In genomic region chr1:156151093-156151688, GRCh38 we compare ENCODE assay signal across 11 cellular contexts. TPM values are rescaled to one million over a fixed set of nuclear protein-coding genes. Genes with fewer than 3 reads are reported as not detected.
DNase-seq lines count a peak whose midpoint lies in the region; ATAC-seq, FAIRE-seq and TF ChIP-seq lines count a peak whose summit lies in the region.
"Had no signal": no experiment of that assay in that cellular context is flagged by ENCODE, and none has a peak within 500 bp of the region (broad histone marks: within the 10 kb centered on the region; RNA-seq: fewer than 3 reads in every experiment).

No MANE protein-coding gene starts in this region.

- peak overlapping the region; percentile 18 to 94 (median 81); a peak in 20 of 22 replicates for H3K27ac ChIP-seq in BLaER1 treated with 17β-estradiol and CSF1 and Interleukin-3, amounts not matched to agents 10 nM and 100 nM
- H3K27ac ChIP-seq in HepG2 (ENCODE audit: extremely low read length, insufficient read depth, low read length) (no peak overlapping the region), ovary (no peak overlapping the region)
- H3K27ac ChIP-seq: pancreas had no signal

- BruUV-seq in HepG2 (replicated peaks; lab: Mats Ljungman, UMichigan): no TSS peak

- no peak overlapping the region for H2AFZ ChIP-seq in HepG2 (ENCODE audit: low read length)

- no peaks in the 10 kb centered on the region for H3K27me3 ChIP-seq in BLaER1 treated with 17β-estradiol and CSF1 and Interleukin-3, amounts not matched to agents 10 nM and 100 nM
- H3K27me3 ChIP-seq in HepG2 (ENCODE audit: control insufficient read depth in 1 of 2, insufficient read depth in 2 of 2, low read length in 2 of 2): peaks cover 0 to 23% of the 10 kb centered on the region in 2 experiments; a peak in 3 of 5 replicates
- H3K27me3 ChIP-seq in ovary: no peaks in the 10 kb centered on the region
- H3K27me3 ChIP-seq: pancreas had no signal

- H3K9ac ChIP-seq in BLaER1 treated with 17β-estradiol and CSF1 and Interleukin-3, amounts not matched to agents 10 nM and 100 nM: peak overlapping the region in 10 of 11 experiments; percentile 23 to 77 (median 49); a peak in 16 of 22 replicates
- no peak overlapping the region for H3K9ac ChIP-seq in HepG2 (ENCODE audit: insufficient read depth, low read depth, low read length)

- H3K27me3 Mint-ChIP-seq in T-helper 17 cell (no peaks in the 10 kb centered on the region), WTC11 (ENCODE audit: low read depth) (no peaks in the 10 kb centered on the region)
- H3K27me3 Mint-ChIP-seq: activated naive CD4-positive, alpha-beta T cell treated with anti-CD3 and anti-CD28 coated beads, Interleukin-2, amount 50 U/mL, for 24 hours had no signal

- TF ChIP-seq EP300 in HepG2 (IDR thresholded peaks at IDR 0.05; ENCODE audit: low read depth in 2 of 2, low read length in 2 of 2) (no peak), HepG2 (CRISPR knock-in tag; IDR thresholded peaks at IDR 0.05; ENCODE audit: borderline replicate concordance) (no peak), ovary (IDR thresholded peaks at IDR 0.05) (no peak)

- intact Hi-C loops in HepG2 (cut with micrococcal nuclease; ENCODE audit: unreplicated experiment) (no loop called here), ovary (cut with DNase I) (loop anchor here in 1 of 4 donors (5.0 kb wide), 1 partner anchor 76 kb away; no protein-coding TSS in a partner anchor)

- H3K4me3 ChIP-seq in BLaER1 treated with 17β-estradiol and CSF1 and Interleukin-3, amounts not matched to agents 10 nM and 100 nM: no peak overlapping the region
- H3K4me3 ChIP-seq in HepG2 (replicated peaks in 1 of 3; ENCODE audit: insufficient read depth in 1 of 3, low read depth in 2 of 3, low read length in 3 of 3): peak overlapping the region in 1 of 3 experiments; percentile 41; a peak in 1 of 6 replicates
- H3K4me3 ChIP-seq in ovary: no peak overlapping the region
- H3K4me3 ChIP-seq: pancreas had no signal

- DNase-seq in T-helper 17 cell (no peak), HepG2 (ENCODE audit: low spot score) (no peak), DMS53 (lab: John Stamatoyannopoulos, UW) (no peak), ovary (no peak), WTC11 (ENCODE audit: low spot score) (no peak)
- DNase-seq in stimulated activated CD4-positive, alpha-beta T cell treated with anti-CD3 and anti-CD28 coated beads, Interleukin-15, amount 100 ng/mL, for 24 hours: no peak
- DNase-seq: pancreas had no signal

- WGBS in HepG2 (ENCODE audit: low lambda C conversion rate): 9% methylated on average over 5 of the region's 6 CpGs
- 60 to 73% (median 73%) methylated on average over 6 of the region's 6 CpGs for WGBS in ovary, 3 donors

- H3K36me3 Mint-ChIP-seq in T-helper 17 cell (ENCODE audit: low read depth): peaks cover 5% of the 10 kb centered on the region
- no peaks in the 10 kb centered on the region for H3K36me3 Mint-ChIP-seq in WTC11
- H3K36me3 Mint-ChIP-seq: activated naive CD4-positive, alpha-beta T cell treated with anti-CD3 and anti-CD28 coated beads, Interleukin-2, amount 50 U/mL, for 24 hours had no signal

- H3K27ac Mint-ChIP-seq in T-helper 17 cell (peak overlapping the region; percentile 97), WTC11 (no peak overlapping the region)

- POLR2A ChIA-PET in HepG2 (lab: Yijun Ruan, JAX) (interaction anchor here (1.0 to 2.1 kb wide), 6 partner anchors 22 to 217 kb away, joined by 3 to 12 read pairs (median 4); partner anchors contain the start of genes KHDC4, PMF1 and SMG5), WTC11 (lab: Charles Lee) (interaction anchor here (1.8 to 2.9 kb wide), 3 partner anchors 42 to 74 kb away, joined by 5 to 9 read pairs (median 7); partner anchors contain the start of genes PMF1 and SLC25A44)

- CTCF ChIA-PET in HepG2 (lab: Yijun Ruan, JAX; ENCODE audit: low intra/inter-chr PET ratio, low total read pairs): no interaction called here
- CTCF ChIA-PET in WTC11 (lab: Charles Lee): interaction anchor here (0.6 to 5.8 kb wide), 16 partner anchors 10 to 95 kb away, joined by 3 to 124 read pairs (median 8); partner anchors contain the start of genes PMF1 and SLC25A44

- H3K4me3 Mint-ChIP-seq in T-helper 17 cell (peak overlapping the region; percentile 84), WTC11 (no peak overlapping the region)
- H3K4me3 Mint-ChIP-seq: activated naive CD4-positive, alpha-beta T cell treated with anti-CD3 and anti-CD28 coated beads, Interleukin-2, amount 50 U/mL, for 24 hours had no signal

- TF ChIP-seq CTCF in HepG2 (CRISPR knock-in tag; IDR thresholded peaks at IDR 0.05) (no peak), ovary (IDR thresholded peaks at IDR 0.05) (no peak), WTC11 (IDR thresholded peaks at IDR 0.05) (no peak)

- ATAC-seq in HG03108 (IDR thresholded peaks at IDR 0.05; ENCODE audit: unreplicated experiment) (peak; percentile 29), T-helper 17 cell (no peak), HepG2 (peak; percentile 11), WTC11 (no peak)

- TF ChIP-seq RAD21 in HepG2 (CRISPR knock-in tag; IDR thresholded peaks at IDR 0.05): no peak

- peak overlapping the region; percentile 32 to 100 (median 91) for H3K4me2 ChIP-seq in BLaER1 treated with 17β-estradiol and CSF1 and Interleukin-3, amounts not matched to agents 10 nM and 100 nM
- peak overlapping the region; percentile 70 for H3K4me2 ChIP-seq in HepG2 (ENCODE audit: low read depth, low read length)

- in situ Hi-C loops in HepG2 (cut with HindIII; ENCODE audit: extremely low pct_ligation_motif_present, low pct_unique_long_range_greater_than_20kb): no loop called here

- H3K9me3 ChIP-seq in BLaER1 treated with 17β-estradiol and CSF1 and Interleukin-3, amounts not matched to agents 10 nM and 100 nM (replicated peaks in 1 of 11): no peaks in the 10 kb centered on the region
- H3K9me3 ChIP-seq in T-helper 17 cell (ENCODE audit: control insufficient read depth, low read length, poor library complexity, severe bottlenecking) (no peaks in the 10 kb centered on the region), HepG2 (ENCODE audit: low read length) (no peaks in the 10 kb centered on the region), ovary (no peaks in the 10 kb centered on the region)
- H3K9me3 ChIP-seq: pancreas had no signal

- H3K79me2 ChIP-seq in HepG2 (ENCODE audit: insufficient read depth, low read length): no peaks in the 10 kb centered on the region

- H4K20me1 ChIP-seq in BLaER1 treated with 17β-estradiol and CSF1 and Interleukin-3, amounts not matched to agents 10 nM and 100 nM: no peaks in the 10 kb centered on the region
- H4K20me1 ChIP-seq in HepG2 (ENCODE audit: insufficient read depth, low read length): no peaks in the 10 kb centered on the region

- 0 out of 22 replicates have a peak, but pooled peaks cover 0 to 1% (median 0%) of the 10 kb centered on the region in 11 experiments for H3K36me3 ChIP-seq in BLaER1 treated with 17β-estradiol and CSF1 and Interleukin-3, amounts not matched to agents 10 nM and 100 nM
- H3K36me3 ChIP-seq in HepG2 (replicated peaks in 1 of 2; ENCODE audit: control insufficient read depth in 1 of 2, insufficient read depth in 2 of 2, low read length in 2 of 2) (no peaks in the 10 kb centered on the region), ovary (no peaks in the 10 kb centered on the region)
- H3K36me3 ChIP-seq: pancreas had no signal

- no peak for TF ChIP-seq POLR2A in HepG2 (IDR thresholded peaks at IDR 0.05; ENCODE audit: insufficient read depth in 1 of 2, low read depth in 2 of 2, low read length in 2 of 2)
- no peak for TF ChIP-seq POLR2A in ovary (IDR thresholded peaks at IDR 0.05)

- peaks cover 47% of the 10 kb centered on the region for H3K4me1 Mint-ChIP-seq in T-helper 17 cell
- H3K4me1 Mint-ChIP-seq in WTC11: peaks cover 81% of the 10 kb centered on the region

- FAIRE-seq in HepG2 (lab: Jason Lieb, UNC): no peak
- FAIRE-seq: pancreas, TTC549 had no signal

- peaks cover 94 to 100% (median 97%) of the 10 kb centered on the region in 10 experiments for H3K4me1 ChIP-seq in BLaER1 treated with 17β-estradiol and CSF1 and Interleukin-3, amounts not matched to agents 10 nM and 100 nM
- peaks cover 65% of the 10 kb centered on the region for H3K4me1 ChIP-seq in HepG2 (ENCODE audit: insufficient read depth, low read length)
- H3K4me1 ChIP-seq in ovary (ENCODE audit: insufficient read depth): peaks cover 7% of the 10 kb centered on the region

- H3K9me3 Mint-ChIP-seq in WTC11: no peaks in the 10 kb centered on the region
- H3K9me3 Mint-ChIP-seq: activated naive CD4-positive, alpha-beta T cell treated with anti-CD3 and anti-CD28 coated beads, Interleukin-2, amount 50 U/mL, for 24 hours had no signal

RNA-seq across cellular contexts. Expression of gene SEMA4A, which starts 2.2 kb away (rescaled TPM):
- total RNA-seq in T-helper 17 cell (10 to 100 TPM; 21.7 to 58.1 TPM), HepG2 (2016; rRNA removed; fragmentation: Illumina TruSeq; extraction: Trizol) (0.09 TPM in 1 of 2 replicates, not detected in the other), ovary (1 to 10 TPM; 2.7 to 9.0 (median 5.5) TPM), WTC11 (2021) (6.9 to 12.4 TPM (median 8.7 TPM) in 3 replicates)
- total RNA-seq in HepG2 (2016; cell fraction: cytosol; rRNA removed; fragmentation: Illumina TruSeq; extraction: Trizol; ENCODE audit: low read depth): not detected in 2 replicates
- 0.15 TPM in 1 of 2 replicates, not detected in the other for total RNA-seq in HepG2 (2016; cell fraction: insoluble cytoplasmic fraction; rRNA removed; fragmentation: Illumina TruSeq; extraction: Trizol)
- not detected in 2 replicates for total RNA-seq in HepG2 (2016; cell fraction: membrane; rRNA removed; fragmentation: Illumina TruSeq; extraction: Trizol)
- 0.13 TPM in 1 of 2 replicates, not detected in the other for total RNA-seq in HepG2 (2016; cell fraction: nucleus; rRNA removed; fragmentation: Illumina TruSeq; extraction: Trizol)
- polyA plus RNA-seq in HepG2 (2011; rRNA removed) (0.14 and 0.20 TPM in 2 replicates), ovary (1 to 10 TPM; 2.1 to 2.8 TPM)
- polyA plus RNA-seq in HepG2 (2011; cell fraction: cytosol; rRNA removed): 0.08 and 0.09 TPM in 2 replicates
- 0.21 and 0.61 TPM in 2 replicates for polyA plus RNA-seq in HepG2 (2011; cell fraction: nucleus; rRNA removed)
- 0.19 and 0.21 TPM in 2 replicates for polyA plus RNA-seq in HepG2 (2012)
- polyA plus RNA-seq in HepG2 (2016; cell fraction: cytosol; fragmentation: Illumina TruSeq; extraction: Trizol; ENCODE audit: low read depth): not detected in 2 replicates
- 0.45 TPM in 1 of 2 replicates, not detected in the other for polyA plus RNA-seq in HepG2 (2016; cell fraction: insoluble cytoplasmic fraction; fragmentation: Illumina TruSeq; extraction: Trizol; ENCODE audit: low read depth)
- polyA plus RNA-seq in HepG2 (2016; cell fraction: membrane; fragmentation: Illumina TruSeq; extraction: Trizol; ENCODE audit: low read depth): not detected in 2 replicates
- 0.15 TPM in 1 of 2 replicates, not detected in the other for polyA plus RNA-seq in HepG2 (2016; cell fraction: nucleus; fragmentation: Illumina TruSeq; extraction: Trizol; ENCODE audit: insufficient read depth, low read depth)
- 0.88 and 18.6 TPM in 2 replicates for polyA minus RNA-seq in HepG2 (2011; rRNA and poly(A)+ RNA removed; ENCODE audit: low replicate concordance)
- not detected in 2 replicates for polyA minus RNA-seq in HepG2 (2011; cell fraction: cytosol; rRNA and poly(A)+ RNA removed)
- polyA minus RNA-seq in HepG2 (2011; cell fraction: nucleus; rRNA and poly(A)+ RNA removed): 0.39 TPM in 1 of 2 replicates, not detected in the other

RNA-seq across cellular contexts. Expression of gene LMNA, which starts 36.7 kb away (rescaled TPM):
- 1,000 to 10,000 TPM in 1 of 2 donors, 100 to 1,000 TPM in 1; 919 to 1,908 TPM for total RNA-seq in T-helper 17 cell
- total RNA-seq in HepG2 (2016; rRNA removed; fragmentation: Illumina TruSeq; extraction: Trizol): 190 and 225 TPM in 2 replicates
- total RNA-seq in HepG2 (2016; cell fraction: cytosol; rRNA removed; fragmentation: Illumina TruSeq; extraction: Trizol; ENCODE audit: low read depth): 16.7 and 20.3 TPM in 2 replicates
- total RNA-seq in HepG2 (2016; cell fraction: insoluble cytoplasmic fraction; rRNA removed; fragmentation: Illumina TruSeq; extraction: Trizol): 150 and 214 TPM in 2 replicates
- total RNA-seq in HepG2 (2016; cell fraction: membrane; rRNA removed; fragmentation: Illumina TruSeq; extraction: Trizol): 22.8 and 26.6 TPM in 2 replicates
- 106 and 117 TPM in 2 replicates for total RNA-seq in HepG2 (2016; cell fraction: nucleus; rRNA removed; fragmentation: Illumina TruSeq; extraction: Trizol)
- polyA plus RNA-seq in HepG2 (2011; rRNA removed): 107 and 110 TPM in 2 replicates
- 79.6 and 122 TPM in 2 replicates for polyA plus RNA-seq in HepG2 (2011; cell fraction: cytosol; rRNA removed)
- 236 and 366 TPM in 2 replicates for polyA plus RNA-seq in HepG2 (2011; cell fraction: nucleus; rRNA removed)
- polyA plus RNA-seq in HepG2 (2012): 86.7 and 101 TPM in 2 replicates
- polyA plus RNA-seq in HepG2 (2016; cell fraction: cytosol; fragmentation: Illumina TruSeq; extraction: Trizol; ENCODE audit: low read depth): 11.1 and 13.2 TPM in 2 replicates
- polyA plus RNA-seq in HepG2 (2016; cell fraction: insoluble cytoplasmic fraction; fragmentation: Illumina TruSeq; extraction: Trizol; ENCODE audit: low read depth): 143 and 179 TPM in 2 replicates
- 12.6 and 16.9 TPM in 2 replicates for polyA plus RNA-seq in HepG2 (2016; cell fraction: membrane; fragmentation: Illumina TruSeq; extraction: Trizol; ENCODE audit: low read depth)
- 177 and 182 TPM in 2 replicates for polyA plus RNA-seq in HepG2 (2016; cell fraction: nucleus; fragmentation: Illumina TruSeq; extraction: Trizol; ENCODE audit: insufficient read depth, low read depth)
- 159 and 307 TPM in 2 replicates for polyA minus RNA-seq in HepG2 (2011; rRNA and poly(A)+ RNA removed; ENCODE audit: low replicate concordance)
- 120 and 130 TPM in 2 replicates for polyA minus RNA-seq in HepG2 (2011; cell fraction: cytosol; rRNA and poly(A)+ RNA removed)
- polyA minus RNA-seq in HepG2 (2011; cell fraction: nucleus; rRNA and poly(A)+ RNA removed): 67.7 and 70.4 TPM in 2 replicates
- 100 to 1,000 TPM; 197 to 609 (median 377) TPM for total RNA-seq in ovary
- polyA plus RNA-seq in ovary: 100 to 1,000 TPM in 1 of 2 donors, 10 to 100 TPM in 1; 50.1 to 157 TPM
- total RNA-seq in WTC11 (2021): 40.7 to 68.8 TPM (median 46.2 TPM) in 3 replicates

RNA-seq across cellular contexts. Expression of gene SLC25A44, which starts 42.7 kb away (rescaled TPM):
- total RNA-seq in T-helper 17 cell (10 to 100 TPM; 14.4 to 21.6 TPM), HepG2 (2016; rRNA removed; fragmentation: Illumina TruSeq; extraction: Trizol) (10.7 and 12.4 TPM in 2 replicates), ovary (10 to 100 TPM in 6 of 7 donors, 1 to 10 TPM in 1; 6.8 to 20.9 (median 16.8) TPM), WTC11 (2021) (17.9 to 29.1 TPM (median 19.7 TPM) in 3 replicates)
- total RNA-seq in HepG2 (2016; cell fraction: cytosol; rRNA removed; fragmentation: Illumina TruSeq; extraction: Trizol; ENCODE audit: low read depth): 2.6 and 3.8 TPM in 2 replicates
- total RNA-seq in HepG2 (2016; cell fraction: insoluble cytoplasmic fraction; rRNA removed; fragmentation: Illumina TruSeq; extraction: Trizol): 11.2 and 11.8 TPM in 2 replicates
- total RNA-seq in HepG2 (2016; cell fraction: membrane; rRNA removed; fragmentation: Illumina TruSeq; extraction: Trizol): 11.4 and 14.2 TPM in 2 replicates
- total RNA-seq in HepG2 (2016; cell fraction: nucleus; rRNA removed; fragmentation: Illumina TruSeq; extraction: Trizol): 8.0 and 11.8 TPM in 2 replicates
- polyA plus RNA-seq in HepG2 (2011; rRNA removed) (13.4 and 14.3 TPM in 2 replicates), ovary (10 to 100 TPM in 1 of 2 donors, 1 to 10 TPM in 1; 7.3 to 21.0 TPM)
- polyA plus RNA-seq in HepG2 (2011; cell fraction: cytosol; rRNA removed): 9.3 and 10.2 TPM in 2 replicates
- 16.0 and 19.8 TPM in 2 replicates for polyA plus RNA-seq in HepG2 (2011; cell fraction: nucleus; rRNA removed)
- 13.1 and 13.9 TPM in 2 replicates for polyA plus RNA-seq in HepG2 (2012)
- polyA plus RNA-seq in HepG2 (2016; cell fraction: cytosol; fragmentation: Illumina TruSeq; extraction: Trizol; ENCODE audit: low read depth): 2.3 TPM in 2 replicates
- polyA plus RNA-seq in HepG2 (2016; cell fraction: insoluble cytoplasmic fraction; fragmentation: Illumina TruSeq; extraction: Trizol; ENCODE audit: low read depth): 14.4 and 18.0 TPM in 2 replicates
- 11.1 and 12.7 TPM in 2 replicates for polyA plus RNA-seq in HepG2 (2016; cell fraction: membrane; fragmentation: Illumina TruSeq; extraction: Trizol; ENCODE audit: low read depth)
- 18.3 and 20.7 TPM in 2 replicates for polyA plus RNA-seq in HepG2 (2016; cell fraction: nucleus; fragmentation: Illumina TruSeq; extraction: Trizol; ENCODE audit: insufficient read depth, low read depth)
- polyA minus RNA-seq in HepG2 (2011; rRNA and poly(A)+ RNA removed; ENCODE audit: low replicate concordance): 12.6 and 66.8 TPM in 2 replicates
- 4.2 and 6.0 TPM in 2 replicates for polyA minus RNA-seq in HepG2 (2011; cell fraction: cytosol; rRNA and poly(A)+ RNA removed)
- 5.8 and 9.9 TPM in 2 replicates for polyA minus RNA-seq in HepG2 (2011; cell fraction: nucleus; rRNA and poly(A)+ RNA removed)

Comparison
In these comparisons a context has a peak if more than half of its experiments do, and no peak if none do; other contexts are left out.
1. H3K27ac ChIP-seq: peak in BLaER1 treated with 17β-estradiol and CSF1 and Interleukin-3, amounts not matched to agents 10 nM and 100 nM (11 of 11); none in HepG2 (single experiment) and ovary (0 of 2).
2. ATAC-seq: peak in HG03108 (single experiment) and HepG2 (single experiment); none in T-helper 17 cell (single experiment) and WTC11 (single experiment).